Comparison of ENCODE assay signal across 8 cellular contexts in genomic region chr1:218164930-218165686, GRCh38.
DNase-seq lines count a peak whose midpoint lies in the region; ATAC-seq and TF ChIP-seq lines count a peak whose summit lies in the region.

No MANE protein-coding gene starts in this region.

- no peak overlapping the region for H3T11ph ChIP-seq in H9 (ENCODE audit: low read length)

- no peak for TF ChIP-seq CTCF in GM10248 (IDR thresholded peaks at IDR 0.05; ENCODE audit: control extremely low read depth, extremely low read depth, low read depth, missing control alignments)
- no peak for TF ChIP-seq CTCF in H9 (conservative IDR thresholded peaks at IDR 0.05)
- TF ChIP-seq CTCF in cardiac fibroblast (IDR thresholded peaks at IDR 0.05; ENCODE audit: low read depth, low read length): no peak
- TF ChIP-seq CTCF in left lung (IDR thresholded peaks at IDR 0.05): no peak
- no peak for TF ChIP-seq CTCF in thoracic aorta (IDR thresholded peaks at IDR 0.05)

- no peak overlapping the region for H2AK5ac ChIP-seq in H9 (ENCODE audit: insufficient read length, low read length)

- ATAC-seq in left lung (peak; percentile 83), thoracic aorta (ENCODE audit: insufficient number of reproducible peaks, low FRiP score, low read depth) (no peak)

- no peaks in the 10 kb centered on the region for H3K4me1 ChIP-seq in H9 (ENCODE audit: insufficient read depth, low read length)
- peaks cover 5 to 16% of the 10 kb centered on the region in 2 donors for H3K4me1 ChIP-seq in left lung
- peaks cover 9 to 21% of the 10 kb centered on the region in 2 donors for H3K4me1 ChIP-seq in thoracic aorta (ENCODE audit: control insufficient read depth in 1 of 2, low read depth in 2 of 2)

- H3K4me2 ChIP-seq in H9 (ENCODE audit: insufficient read depth, insufficient read length, low read length): peak overlapping the region; percentile 72

- peak overlapping the region in 2 of 3 experiments; percentile 77 to 97; a peak in 5 of 7 replicates for H3K27ac Mint-ChIP-seq in H9

- no peaks in the 10 kb centered on the region for H3K36me3 ChIP-seq in left lung
- H3K36me3 ChIP-seq in thoracic aorta: no peaks in the 10 kb centered on the region

- peaks cover 9% of the 10 kb centered on the region for H3K23me2 ChIP-seq in H9 (ENCODE audit: insufficient read length, low read depth, low read length, poor library complexity, severe bottlenecking)

- H3K79me1 ChIP-seq in H9 (ENCODE audit: insufficient read depth, low read depth, low read length, poor library complexity, severe bottlenecking): no peaks in the 10 kb centered on the region

- no CpG with 5 or more reads among the region's 79 CpGs for WGBS in H9 (ENCODE audit: extremely low coverage, insufficient read length, low lambda C conversion rate)

- H3K4me1 Mint-ChIP-seq in H9: peaks cover 25 to 35% of the 10 kb centered on the region in 2 experiments

- no peak overlapping the region for H3K56ac ChIP-seq in H9 (ENCODE audit: insufficient read length, low read depth, low read length)

- peak overlapping the region; percentile 29 for H3K9ac ChIP-seq in H9 (ENCODE audit: extremely low read depth, insufficient read length, low read length)

- DNase-seq in GM10248 (ENCODE audit: extremely low spot score) (peak; percentile 22), H9 (peak; percentile 65), NCI-H2227 treated with DMSO at 0.1 percent for 48 hours (lab: John Stamatoyannopoulos, UW) (peak; percentile 42), cardiac fibroblast (ENCODE audit: low read depth in 2 of 2) (peak; percentile 1 to 3), left lung (peak in 1 of 2 donors; percentile 63), thoracic aorta (ENCODE audit: low spot score) (no peak), NCI-H2107 (lab: John Stamatoyannopoulos, UW) (no peak), MV-4-11 (lab: John Stamatoyannopoulos, UW) (no peak)

- H2BK12ac ChIP-seq in H9 (ENCODE audit: insufficient read length, low read depth, low read length): no peak overlapping the region

- H3K27ac ChIP-seq in H9 (ENCODE audit: insufficient read length, low read depth, low read length) (no peak overlapping the region), left lung (no peak overlapping the region), thoracic aorta (no peak overlapping the region)

- H3K18ac ChIP-seq in H9 (ENCODE audit: insufficient read length, low read depth, low read length): peak overlapping the region; percentile 54

- H3K27me3 ChIP-seq in H9 (ENCODE audit: insufficient read depth, low read length): no peaks in the 10 kb centered on the region; the same call in 1 of the 2 replicates
- H3K27me3 ChIP-seq in left lung: peaks cover 79 to 98% of the 10 kb centered on the region in 2 donors
- peaks cover 36% of the 10 kb centered on the region for H3K27me3 ChIP-seq in thoracic aorta (replicated peaks; ENCODE audit: insufficient read depth)

- H3K36me3 Mint-ChIP-seq in H9 (ENCODE audit: insufficient read depth in 1 of 3, low read depth in 3 of 3): no peaks in the 10 kb centered on the region

- no peak overlapping the region for H2BK5ac ChIP-seq in H9 (ENCODE audit: insufficient read length, low read length)

- H4K8ac ChIP-seq in H9 (replicated peaks; ENCODE audit: insufficient read length, low read depth, low read length): no peak overlapping the region

- no peak overlapping the region for H2BK15ac ChIP-seq in H9 (ENCODE audit: low read depth, low read length)

- POLR2A ChIA-PET in GM10248 (lab: Yijun Ruan, JAX): no interaction called here

- peak overlapping the region; percentile 86 to 97 for H3K4me3 Mint-ChIP-seq in H9

- no peaks in the 10 kb centered on the region for H3K9me3 ChIP-seq in H9 (ENCODE audit: control insufficient read depth, low read depth, low read length)
- no peaks in the 10 kb centered on the region for H3K9me3 ChIP-seq in left lung
- no peaks in the 10 kb centered on the region for H3K9me3 ChIP-seq in thoracic aorta

- H3K79me2 ChIP-seq in H9 (ENCODE audit: insufficient read depth, low read length): no peaks in the 10 kb centered on the region

- no peak overlapping the region for H3K23ac ChIP-seq in H9 (ENCODE audit: insufficient read length, low read depth, low read length)

- no peak overlapping the region for H4K91ac ChIP-seq in H9 (ENCODE audit: insufficient read length, low read depth, low read length)

- H3K4me3 ChIP-seq in cardiac fibroblast (replicated peaks in 1 of 2; ENCODE audit: low read depth in 2 of 2, low read length in 2 of 2) (peak overlapping the region; percentile 32 to 44), left lung (peak overlapping the region; percentile 20 to 36), thoracic aorta (peak overlapping the region; percentile 65)

- H4K5ac ChIP-seq in H9 (ENCODE audit: insufficient read length, low read depth, low read length): no peak overlapping the region

- CTCF ChIA-PET in GM10248 (lab: Yijun Ruan, JAX): interaction anchor here (1.0 kb wide), 1 partner anchor 27 kb away, joined by 3 read pairs; no protein-coding TSS in a partner anchor

- peaks cover 0 to 4% of the 10 kb centered on the region in 2 experiments; a peak in 2 of 5 replicates for H3K9me3 Mint-ChIP-seq in H9

- H3K4ac ChIP-seq in H9 (ENCODE audit: low read depth, low read length): no peak overlapping the region

- no peak overlapping the region for H2BK20ac ChIP-seq in H9 (ENCODE audit: low read depth, low read length, poor library complexity, severe bottlenecking)

- H4K20me1 ChIP-seq in H9 (ENCODE audit: control insufficient read depth, insufficient read depth, insufficient read length): no peaks in the 10 kb centered on the region

- intact Hi-C loops in left lung (cut with DNase I): no loop called here

- H3K14ac ChIP-seq in H9 (ENCODE audit: insufficient read depth, low read length): peak overlapping the region; percentile 53; the same call in 1 of the 2 replicates

- no peak overlapping the region for H2AFZ ChIP-seq in H9 (ENCODE audit: low read length)

- H2BK120ac ChIP-seq in H9 (ENCODE audit: low read depth, low read length, poor library complexity, severe bottlenecking): no peak overlapping the region

- H3K27me3 Mint-ChIP-seq in H9 (ENCODE audit: low read depth): peaks cover 81% of the 10 kb centered on the region

Comparison
In these comparisons a context has a peak if more than half of its experiments do, and no peak if none do; other contexts are left out.
1. DNase-seq: peak in GM10248 (single experiment), H9 (single experiment), NCI-H2227 treated with DMSO at 0.1 percent for 48 hours (single experiment) and cardiac fibroblast (2 of 2); none in thoracic aorta (single experiment), NCI-H2107 (single experiment) and MV-4-11 (single experiment).
2. Peak in every context shown above with its lines, with median percentiles within 50 percentile points of each other: H3K4me3 ChIP-seq.